In genomic region chr1:68814067-68814466, GRCh38 we compare ENCODE assay signal across 16 cellular contexts.
DNase-seq lines count a peak whose midpoint lies in the region; ATAC-seq and TF ChIP-seq lines count a peak whose summit lies in the region.
"Had no signal": no experiment of that assay in that cellular context is flagged by ENCODE, and none has a peak within 500 bp of the region (broad histone marks: within the 10 kb centered on the region; RNA-seq: fewer than 3 reads in every experiment).

No MANE protein-coding gene starts in this region.

- H3K36me3 ChIP-seq in WERI-Rb-1 = no peaks in the 10 kb centered on the region

- no peak overlapping the region for H3K27ac ChIP-seq in WERI-Rb-1
- H3K27ac ChIP-seq: 22Rv1, GM23248 had no signal

- no peak for ATAC-seq in HG02970 (IDR thresholded peaks at IDR 0.05; ENCODE audit: low FRiP score, unreplicated experiment)

- no peak overlapping the region for H3K4me3 ChIP-seq in WERI-Rb-1 (ENCODE audit: low read depth, low read length)
- H3K4me3 ChIP-seq: GM23248 had no signal

- H3K27me3 ChIP-seq in WERI-Rb-1 (ENCODE audit: insufficient read depth, low read depth, severe bottlenecking) = no peaks in the 10 kb centered on the region

- TF ChIP-seq CTCF in WERI-Rb-1 (IDR thresholded peaks at IDR 0.05; ENCODE audit: low read depth, low read length) = no peak

- DNase-seq in DMS53 (lab: John Stamatoyannopoulos, UW) (peak; percentile 26), DMS53 treated with DMSO at 0.1 percent for 48 hours (lab: John Stamatoyannopoulos, UW; ENCODE audit: unreplicated experiment) (no peak), UCSD-AML1 (lab: John Stamatoyannopoulos, UW; ENCODE audit: unreplicated experiment) (peak; percentile 8), kidney glomerular epithelial cell (lab: John Stamatoyannopoulos, UW) (peak; percentile 13), putamen (ENCODE audit: low spot score) (peak; percentile 70), WERI-Rb-1 (no peak)
- no peak for DNase-seq in activated CD4-positive, alpha-beta T cell treated with anti-CD3 and anti-CD28 coated beads, Interleukin-2, amount 50 U/mL, for 48 hours
- DNase-seq: C1 segment of cervical spinal cord, GM23248, NCI-H146, NCI-H2081 treated with DMSO at 0.1 percent for 48 hours, NCI-H345, NCI-H526 treated with DMSO at 0.1 percent for 48 hours, RPMI8226 had no signal

- H3K9me3 ChIP-seq in WERI-Rb-1 (ENCODE audit: severe bottlenecking) = no peaks in the 10 kb centered on the region

Comparison
In these comparisons a context has a peak if more than half of its experiments do, and no peak if none do; other contexts are left out.
1. DNase-seq: peak in DMS53 (single experiment), UCSD-AML1 (single experiment), kidney glomerular epithelial cell (single experiment) and putamen (single experiment); none in DMS53 treated with DMSO at 0.1 percent for 48 hours (single experiment), WERI-Rb-1 (single experiment) and activated CD4-positive, alpha-beta T cell treated with anti-CD3 and anti-CD28 coated beads, Interleukin-2, amount 50 U/mL, for 48 hours (0 of 2).